In the genomic region with DNA sequence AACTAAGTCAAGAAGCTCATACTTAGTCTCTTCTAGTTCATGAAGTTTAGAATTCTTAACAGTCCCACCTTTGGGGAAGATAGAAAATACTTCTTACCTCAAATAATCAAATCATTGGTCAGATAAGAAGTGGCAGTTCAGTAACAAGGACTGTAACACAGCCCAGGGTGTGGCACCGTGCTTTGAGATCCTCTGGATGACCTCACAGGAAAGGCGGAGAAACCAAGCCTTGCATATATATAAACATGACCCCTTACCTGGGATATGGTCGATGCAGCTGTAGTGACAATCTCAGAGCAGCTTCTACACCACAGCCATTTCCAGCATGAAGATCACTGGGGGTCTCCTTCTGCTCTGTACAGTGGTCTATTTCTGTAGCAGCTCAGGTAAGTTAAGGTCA, we compare ENCODE assay signal across 30 cellular contexts. TPM values are rescaled to one million over a fixed set of nuclear protein-coding genes. Genes with fewer than 3 reads are reported as not detected.
"Had no signal": no experiment of that assay in that cellular context is flagged by ENCODE, and none has a peak within 500 bp of the region (broad histone marks: within the 10 kb centered on the region; RNA-seq: fewer than 3 reads in every experiment).

Gene SPINK7, plus strand, starts transcription at position 265 of the 400 bp plus-strand sequence. Its CDS starts 61 bp downstream, at position 326.

- H3K4me2 ChIP-seq: hepatocyte had no signal

- H3K4me3 ChIP-seq: coronary artery, esophagus muscularis mucosa, hepatocyte, sigmoid colon, skin epidermis, testis, transverse colon had no signal

- H3K4me3 Mint-ChIP-seq: endodermal cell; naive thymus-derived CD8-positive, alpha-beta T cell had no signal

- H3K4me1 ChIP-seq: esophagus muscularis mucosa, sigmoid colon, transverse colon had no signal

- H3K9me3 ChIP-seq: esophagus muscularis mucosa, neutrophil, sigmoid colon, testis, transverse colon had no signal

- H3K27ac Mint-ChIP-seq: endodermal cell; naive thymus-derived CD8-positive, alpha-beta T cell had no signal

- H3K36me3 ChIP-seq: esophagus muscularis mucosa, neutrophil, sigmoid colon, transverse colon had no signal

- DNase-seq: central memory CD4-positive, alpha-beta T cell; effector CD4-positive, alpha-beta T cell; endodermal cell; foreskin fibroblast; head of caudate nucleus; naive thymus-derived CD8-positive, alpha-beta T cell; sigmoid colon; stimulated activated CD4-positive, alpha-beta T cell treated with anti-CD3 and anti-CD28 coated beads, Interleukin-12 subunit alpha, Interleukin-12 subunit beta, amount 100 ng/mL, for 4 hours; stimulated activated CD4-positive, alpha-beta T cell treated with anti-CD3 and anti-CD28 coated beads, Interleukin-2, amount 100 ng/mL, for 48 hours; stimulated activated naive CD4-positive, alpha-beta T cell treated with Interleukin-2 at 50 U/mL for 16 hours; testis; transverse colon had no signal

- ATAC-seq: naive thymus-derived CD8-positive, alpha-beta T cell had no signal

- H2AFZ ChIP-seq: hepatocyte had no signal

- H3K79me2 ChIP-seq: hepatocyte had no signal

- H3K27ac ChIP-seq: coronary artery, esophagus muscularis mucosa, hepatocyte, neutrophil, sigmoid colon, skin epidermis, testis, transverse colon had no signal

- H3K27me3 ChIP-seq: esophagus muscularis mucosa, hepatocyte, neutrophil, sigmoid colon, testis, transverse colon had no signal

- H3K4me1 Mint-ChIP-seq: naive thymus-derived CD8-positive, alpha-beta T cell had no signal

RNA-seq across cellular contexts. Expression of gene SPINK7, which starts in this region (rescaled TPM):
- total RNA-seq: chondrocyte; dermis microvascular lymphatic vessel endothelial cell; endodermal cell; endothelial cell of umbilical vein; esophagus muscularis mucosa; hepatocyte; kidney epithelial cell; liver; mammary epithelial cell; mesenteric fat pad; mononuclear cell; naive thymus-derived CD8-positive, alpha-beta T cell; osteoblast; pulmonary artery endothelial cell; sigmoid colon; subcutaneous adipose tissue; testis; transverse colon; ureter had no signal
- polyA plus RNA-seq: endothelial cell of umbilical vein; hepatocyte; liver; mammary epithelial cell; naive thymus-derived CD8-positive, alpha-beta T cell; neural cell had no signal
